Comparison of ENCODE assay signal across 8 cellular contexts in genomic region chr7:17769918-17770317, GRCh38.
DNase-seq lines count a peak whose midpoint lies in the region; ATAC-seq and TF ChIP-seq lines count a peak whose summit lies in the region.

No MANE protein-coding gene starts in this region.

- H3K27me3 ChIP-seq in breast epithelium = no peaks in the 10 kb centered on the region
- no peaks in the 10 kb centered on the region for H3K27me3 ChIP-seq in kidney epithelial cell (ENCODE audit: control insufficient read depth, insufficient read depth, low read length)

- no peak overlapping the region for H3K27ac ChIP-seq in breast epithelium

- ATAC-seq in HG02870 (IDR thresholded peaks at IDR 0.05; ENCODE audit: unreplicated experiment) = peak; percentile 60

- peak; percentile 68 for DNase-seq in activated CD8-positive, alpha-beta memory T cell treated with anti-CD3 and anti-CD28 coated beads for 24 hours
- DNase-seq in activated CD8-positive, alpha-beta memory T cell treated with anti-CD3 and anti-CD28 coated beads, Interleukin-2, amount 50 U/mL, for 48 hours = no peak
- DNase-seq in NCI-H1930 (lab: John Stamatoyannopoulos, UW) (peak; percentile 33 to 40), T-helper 22 cell (ENCODE audit: low read depth) (peak; percentile 2), breast epithelium (ENCODE audit: low spot score in 2 of 2) (no peak), kidney epithelial cell (ENCODE audit: low read depth) (peak; percentile 16)
- peak in 2 of 3 donors; percentile 6 to 16 for DNase-seq in stimulated activated CD4-positive, alpha-beta T cell treated with anti-CD3 and anti-CD28 coated beads, TNF-alpha, amount 100 ng/mL, for 1 hour (ENCODE audit: low read depth in 3 of 3, low spot score in 1 of 3)

- no peaks in the 10 kb centered on the region for H3K4me1 ChIP-seq in breast epithelium

- TF ChIP-seq CTCF in breast epithelium (IDR thresholded peaks at IDR 0.05) = peak in 2 of 3 donors; percentile 41 to 55
- peak; percentile 76 for TF ChIP-seq CTCF in kidney epithelial cell (IDR thresholded peaks at IDR 0.05; ENCODE audit: insufficient read depth, low read length, poor library complexity, severe bottlenecking)

- H3K36me3 ChIP-seq in breast epithelium = no peaks in the 10 kb centered on the region
- H3K36me3 ChIP-seq in kidney epithelial cell (ENCODE audit: control insufficient read depth, insufficient read depth, low read length) = no peaks in the 10 kb centered on the region

- H3K4me3 ChIP-seq in breast epithelium (no peak overlapping the region), kidney epithelial cell (ENCODE audit: low read depth, low read length) (no peak overlapping the region)

- TF ChIP-seq POLR2A in breast epithelium (IDR thresholded peaks at IDR 0.05) = no peak

- H3K9me3 ChIP-seq in breast epithelium = no peaks in the 10 kb centered on the region

- intact Hi-C loops in breast epithelium (cut with DNase I; ENCODE audit: low total_unique reads) = no loop called here

Comparison
In these comparisons a context has a peak if more than half of its experiments do, and no peak if none do; other contexts are left out.
1. DNase-seq: peak in activated CD8-positive, alpha-beta memory T cell treated with anti-CD3 and anti-CD28 coated beads for 24 hours (single experiment), NCI-H1930 (2 of 2), T-helper 22 cell (single experiment), kidney epithelial cell (single experiment) and stimulated activated CD4-positive, alpha-beta T cell treated with anti-CD3 and anti-CD28 coated beads, TNF-alpha, amount 100 ng/mL, for 1 hour (2 of 3); none in activated CD8-positive, alpha-beta memory T cell treated with anti-CD3 and anti-CD28 coated beads, Interleukin-2, amount 50 U/mL, for 48 hours (single experiment) and breast epithelium (0 of 2).